In genomic region chr7:137967143-137968018, GRCh38 we compare ENCODE assay signal across 9 cellular contexts. TPM values are rescaled to one million over a fixed set of nuclear protein-coding genes. Genes with fewer than 3 reads are reported as not detected.
DNase-seq lines count a peak whose midpoint lies in the region; ATAC-seq and TF ChIP-seq lines count a peak whose summit lies in the region.
"Had no signal": no experiment of that assay in that cellular context is flagged by ENCODE, and none has a peak within 500 bp of the region (broad histone marks: within the 10 kb centered on the region; RNA-seq: fewer than 3 reads in every experiment).

No MANE protein-coding gene starts in this region.

- H3K27me3 ChIP-seq in PC-9 (ENCODE audit: insufficient read depth, low read depth): no peaks in the 10 kb centered on the region
- no peaks in the 10 kb centered on the region for H3K27me3 ChIP-seq in trophoblast cell (ENCODE audit: insufficient read depth, low read length)

- DNase-seq in ELF-1 (ENCODE audit: low read depth, low spot score) (peak; percentile 62), PC-9 (peak in 1 of 2 experiments; percentile 48), epithelial cell of esophagus (ENCODE audit: low read depth) (peak; percentile 63), trophoblast cell (peak; percentile 69 to 75), foreskin melanocyte (no peak), NCI-H446 treated with DMSO at 0.1 percent for 48 hours (lab: John Stamatoyannopoulos, UW) (no peak)
- no peak for DNase-seq in stimulated activated naive B cell treated with anti-CD40 and anti-IgM and Interleukin-4, amounts not matched to agents 10 μg/mL and 1 μg/mL and 100 μg/mL, for 72 hours
- no peak for DNase-seq in activated T-cell treated with anti-CD3 and anti-CD28 coated beads, Interleukin-2, amount 50 U/mL, for 1 hour
- DNase-seq: NCI-H526 had no signal

- H3K27ac Mint-ChIP-seq in stimulated activated naive B cell treated with anti-CD40 and anti-IgM and Interleukin-4, amounts not matched to agents 10 μg/mL and 1 μg/mL and 100 μg/mL, for 72 hours: no peak overlapping the region

- H2AFZ ChIP-seq in PC-9: no peak overlapping the region
- no peak overlapping the region for H2AFZ ChIP-seq in trophoblast cell (ENCODE audit: insufficient read depth, low read length, poor library complexity)

- H3K27ac ChIP-seq in PC-9 (no peak overlapping the region), trophoblast cell (ENCODE audit: low read depth, low read length) (peak overlapping the region; percentile 81)

- H3K23ac ChIP-seq in trophoblast cell (ENCODE audit: low read length): no peak overlapping the region

- peaks cover 24% of the 10 kb centered on the region for H3F3A ChIP-seq in PC-9 (ENCODE audit: insufficient read depth, low read depth)

- no peak for ATAC-seq in stimulated activated naive B cell treated with anti-CD40 and anti-IgM and Interleukin-4, amounts not matched to agents 10 μg/mL and 1 μg/mL and 100 μg/mL, for 72 hours (replicated peaks)

- H2BK5ac ChIP-seq in trophoblast cell (ENCODE audit: low read depth, low read length, poor library complexity): peak overlapping the region; percentile 4

- H3K14ac ChIP-seq in trophoblast cell (ENCODE audit: low read length): peak overlapping the region; percentile 63

- no peak overlapping the region for H3K4me3 Mint-ChIP-seq in stimulated activated naive B cell treated with anti-CD40 and anti-IgM and Interleukin-4, amounts not matched to agents 10 μg/mL and 1 μg/mL and 100 μg/mL, for 72 hours

- peaks cover 14% of the 10 kb centered on the region for H3K79me1 ChIP-seq in trophoblast cell (ENCODE audit: low read length)

- no peaks in the 10 kb centered on the region for H3K27me3 Mint-ChIP-seq in stimulated activated naive B cell treated with anti-CD40 and anti-IgM and Interleukin-4, amounts not matched to agents 10 μg/mL and 1 μg/mL and 100 μg/mL, for 72 hours

- WGBS in trophoblast cell (ENCODE audit: extremely low coverage, insufficient coverage, insufficient read length): no CpG with 5 or more reads among the region's 12 CpGs

- H3K4me1 ChIP-seq in PC-9 (replicated peaks; ENCODE audit: insufficient read depth) (peaks cover 47% of the 10 kb centered on the region), trophoblast cell (ENCODE audit: control insufficient read depth in 1 of 2, insufficient read depth in 2 of 2, low read length in 2 of 2) (peaks cover 22 to 27% of the 10 kb centered on the region in 2 experiments)

- TSS peak; percentile 48 for BruUV-seq in PC-9 (replicated peaks; lab: Mats Ljungman, UMichigan)

- H4K20me1 ChIP-seq in PC-9 (ENCODE audit: insufficient read depth): no peaks in the 10 kb centered on the region

- no peak for TF ChIP-seq CTCF in PC-9 (conservative IDR thresholded peaks at IDR 0.05)
- no peak for TF ChIP-seq CTCF in epithelial cell of esophagus (IDR thresholded peaks at IDR 0.05; ENCODE audit: insufficient read depth, low read depth, low read length, missing control alignments)

- intact Hi-C loops in PC-9 (cut with micrococcal nuclease; ENCODE audit: unreplicated experiment): no loop called here

- CTCF ChIA-PET in PC-9 (lab: Charles Lee): no interaction called here

- peaks cover 0 to 7% of the 10 kb centered on the region in 2 donors for H3K9me3 Mint-ChIP-seq in stimulated activated naive B cell treated with anti-CD40 and anti-IgM and Interleukin-4, amounts not matched to agents 10 μg/mL and 1 μg/mL and 100 μg/mL, for 72 hours

- H2BK12ac ChIP-seq in trophoblast cell (ENCODE audit: low read length): peak overlapping the region; percentile 63

- peak overlapping the region; percentile 65 for H2BK120ac ChIP-seq in trophoblast cell (ENCODE audit: insufficient read depth, low read length, poor library complexity)

- H3K4me2 ChIP-seq in PC-9: no peak overlapping the region
- peak overlapping the region; percentile 3 for H3K4me2 ChIP-seq in trophoblast cell (ENCODE audit: low read length)

- H4K8ac ChIP-seq in trophoblast cell (ENCODE audit: low read depth, low read length): peak overlapping the region; percentile 36

- no peaks in the 10 kb centered on the region for H3K36me3 ChIP-seq in PC-9 (ENCODE audit: low read depth)
- peaks cover 2% of the 10 kb centered on the region in 2 experiments for H3K36me3 ChIP-seq in trophoblast cell (ENCODE audit: control insufficient read depth in 1 of 2, insufficient read depth in 2 of 2, low read length in 2 of 2)

- H3K9me3 ChIP-seq in PC-9 (ENCODE audit: insufficient read depth, low read depth): 0 out of 2 replicates have a peak, but pooled peaks cover 3% of the 10 kb centered on the region
- no peaks in the 10 kb centered on the region for H3K9me3 ChIP-seq in trophoblast cell (ENCODE audit: insufficient read depth, low read depth, low read length)

- peaks cover 18 to 23% of the 10 kb centered on the region in 2 donors for H3K36me3 Mint-ChIP-seq in stimulated activated naive B cell treated with anti-CD40 and anti-IgM and Interleukin-4, amounts not matched to agents 10 μg/mL and 1 μg/mL and 100 μg/mL, for 72 hours

- H3K9me2 ChIP-seq in PC-9 (ENCODE audit: insufficient read depth): no peaks in the 10 kb centered on the region

- no peak overlapping the region for H3K9ac ChIP-seq in trophoblast cell (ENCODE audit: low read length)

- H3K4me1 Mint-ChIP-seq in stimulated activated naive B cell treated with anti-CD40 and anti-IgM and Interleukin-4, amounts not matched to agents 10 μg/mL and 1 μg/mL and 100 μg/mL, for 72 hours: peaks cover 23 to 31% of the 10 kb centered on the region in 2 donors

- H3K4me3 ChIP-seq in PC-9 (no peak overlapping the region), epithelial cell of esophagus (ENCODE audit: low read length) (no peak overlapping the region), trophoblast cell (ENCODE audit: low read depth, low read length) (no peak overlapping the region)

- no peak overlapping the region for H2AK5ac ChIP-seq in trophoblast cell (ENCODE audit: low read length)

- H3K79me2 ChIP-seq in PC-9 (ENCODE audit: low read depth): peaks cover 72% of the 10 kb centered on the region
- peaks cover 7% of the 10 kb centered on the region for H3K79me2 ChIP-seq in trophoblast cell (ENCODE audit: control insufficient read depth, insufficient read depth, low read length, poor library complexity)

- peak overlapping the region; percentile 50 for H4K91ac ChIP-seq in trophoblast cell (ENCODE audit: low read depth, low read length)

- no peak overlapping the region for H4K12ac ChIP-seq in trophoblast cell (ENCODE audit: low read depth, low read length)

- H3K4ac ChIP-seq in trophoblast cell (ENCODE audit: low read depth, low read length): peak overlapping the region; percentile 76

- H3K18ac ChIP-seq in trophoblast cell (ENCODE audit: low read length): peak overlapping the region; percentile 71

- POLR2A ChIA-PET in PC-9 (lab: Charles Lee; ENCODE audit: unreplicated experiment): no interaction called here

RNA-seq across cellular contexts. Expression of gene CREB3L2, which starts 34.5 kb away (rescaled TPM):
- 41.2 and 41.9 TPM in 2 replicates for total RNA-seq in PC-9 (2021)
- polyA plus RNA-seq in trophoblast cell (2013): 134 and 136 TPM in 2 replicates

Comparison
In these comparisons a context has a peak if more than half of its experiments do, and no peak if none do; other contexts are left out.
1. DNase-seq: peak in ELF-1 (single experiment), epithelial cell of esophagus (single experiment) and trophoblast cell (2 of 2); none in stimulated activated naive B cell treated with anti-CD40 and anti-IgM and Interleukin-4, amounts not matched to agents 10 μg/mL and 1 μg/mL and 100 μg/mL, for 72 hours (single experiment), foreskin melanocyte (single experiment), activated T-cell treated with anti-CD3 and anti-CD28 coated beads, Interleukin-2, amount 50 U/mL, for 1 hour (single experiment) and NCI-H446 treated with DMSO at 0.1 percent for 48 hours (single experiment).